In the genomic region with DNA sequence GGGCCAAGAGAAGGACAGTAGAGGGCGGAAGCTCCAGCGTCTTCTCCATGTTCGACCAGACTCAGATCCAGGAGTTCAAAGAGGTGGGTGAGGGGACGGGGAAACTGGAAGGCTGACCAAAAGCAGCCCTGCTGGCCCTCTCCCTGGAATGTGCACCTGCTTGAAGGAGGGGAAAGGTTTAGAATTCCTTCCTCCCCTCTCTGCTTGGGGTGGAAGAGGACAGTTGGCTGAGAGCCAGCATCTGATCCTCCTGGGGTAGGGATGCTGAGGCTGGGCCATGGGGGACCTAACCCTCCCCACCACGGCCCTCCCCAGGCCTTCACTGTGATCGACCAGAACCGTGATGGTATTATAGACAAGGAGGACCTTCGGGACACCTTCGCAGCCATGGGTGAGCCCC, we compare ENCODE assay signal across 1 cellular context.
TF ChIP-seq lines count a peak whose summit lies in the region.

No MANE protein-coding gene starts in this region.

TF ChIP-seq in HEK293, 187 proteins besides CTCF, POLR2A, EP300 and RAD21 (continued from another document):
- peak; percentile 35; the same call in 1 of the 2 replicates for TF ChIP-seq ZNF398 (tag by site-specific recombination; IDR thresholded peaks at IDR 0.05)
- no peak for TF ChIP-seq ZSCAN23 (tag by site-specific recombination; IDR thresholded peaks at IDR 0.05)
- no peak for TF ChIP-seq YY1 (tag by site-specific recombination; IDR thresholded peaks at IDR 0.05)
- no peak for TF ChIP-seq ZNF112 (tag by site-specific recombination; IDR thresholded peaks at IDR 0.05)
- no peak for TF ChIP-seq ZFP41 (tag by site-specific recombination; IDR thresholded peaks at IDR 0.05; ENCODE audit: borderline replicate concordance)
- TF ChIP-seq ZNF521 (tag by site-specific recombination; IDR thresholded peaks at IDR 0.05) = no peak
- no peak for TF ChIP-seq ZNF530 (tag by site-specific recombination; IDR thresholded peaks at IDR 0.05; ENCODE audit: low read depth)
- TF ChIP-seq EGR2 (tag by site-specific recombination; IDR thresholded peaks at IDR 0.05; ENCODE audit: low read depth) = no peak
- TF ChIP-seq GLIS2 (tag by site-specific recombination; IDR thresholded peaks at IDR 0.05) = 0 out of 2 replicates have a peak, but pooled peaks have one; percentile 12
- TF ChIP-seq PRDM10 (tag by site-specific recombination; IDR thresholded peaks at IDR 0.05) = peak; percentile 58
- no peak for TF ChIP-seq GFI1B (tag by site-specific recombination; IDR thresholded peaks at IDR 0.05)
- TF ChIP-seq ZNF513 (tag by site-specific recombination; IDR thresholded peaks at IDR 0.05) = no peak
- 0 out of 2 replicates have a peak, but pooled peaks have one; percentile 40 for TF ChIP-seq GLIS1 (tag by site-specific recombination; IDR thresholded peaks at IDR 0.05)
- no peak for TF ChIP-seq ZNF514 (tag by site-specific recombination; IDR thresholded peaks at IDR 0.05)
- no peak for TF ChIP-seq ZNF354C (tag by site-specific recombination; IDR thresholded peaks at IDR 0.05; ENCODE audit: borderline replicate concordance, low read depth)
TF ChIP-seq in HEK293: peak in this region for 4.
